In the genomic region with DNA sequence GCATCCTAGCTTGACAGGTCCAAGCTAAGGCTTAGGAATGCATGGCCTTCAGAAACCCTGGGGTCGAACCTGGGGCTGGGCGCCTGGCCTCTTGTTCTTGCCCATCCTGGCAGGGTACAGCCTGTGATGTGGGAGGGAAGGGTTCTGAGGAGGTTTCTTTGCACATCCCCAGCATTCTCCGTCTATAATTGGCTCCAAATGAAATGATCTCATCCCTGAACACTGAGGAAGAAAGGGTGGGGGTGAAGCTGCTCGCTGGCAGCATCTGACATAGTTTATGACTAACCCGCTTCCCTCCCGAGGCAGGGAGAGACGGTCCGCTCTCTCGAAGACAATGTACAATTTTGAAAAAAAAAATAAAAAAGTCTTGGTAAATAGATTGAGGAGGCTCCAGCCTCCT, we compare ENCODE assay signal across 9 cellular contexts.
DNase-seq lines count a peak whose midpoint lies in the region; ATAC-seq, FAIRE-seq and TF ChIP-seq lines count a peak whose summit lies in the region.
"Had no signal": no experiment of that assay in that cellular context is flagged by ENCODE, and none has a peak within 500 bp of the region (broad histone marks: within the 10 kb centered on the region; RNA-seq: fewer than 3 reads in every experiment).

No MANE protein-coding gene starts in this region.

- H3K9me3 Mint-ChIP-seq in stimulated activated naive B cell treated with anti-CD40 and anti-IgM and Interleukin-4, amounts not matched to agents 10 μg/mL and 1 μg/mL and 100 μg/mL, for 72 hours = no peaks in the 10 kb centered on the region
- no peaks in the 10 kb centered on the region for H3K9me3 Mint-ChIP-seq in T-helper 2 cell treated with Interferon-gamma antibody and Interleukin-4, amounts not matched to agents 5 μg/mL and 100 μg/mL, for 36 hours

- H3K4me2 ChIP-seq in PC-3 (ENCODE audit: low read length) = peak overlapping the region; percentile 84

- no peak overlapping the region for H3K4me3 Mint-ChIP-seq in stimulated activated naive B cell treated with anti-CD40 and anti-IgM and Interleukin-4, amounts not matched to agents 10 μg/mL and 1 μg/mL and 100 μg/mL, for 72 hours
- H3K4me3 Mint-ChIP-seq in T-helper 2 cell treated with Interferon-gamma antibody and Interleukin-4, amounts not matched to agents 5 μg/mL and 100 μg/mL, for 36 hours = no peak overlapping the region

- H3K9me2 ChIP-seq in PC-3 (replicated peaks; ENCODE audit: low read length) = no peaks in the 10 kb centered on the region

- H3K27me3 Mint-ChIP-seq in stimulated activated naive B cell treated with anti-CD40 and anti-IgM and Interleukin-4, amounts not matched to agents 10 μg/mL and 1 μg/mL and 100 μg/mL, for 72 hours = peaks cover 22 to 36% of the 10 kb centered on the region in 2 donors
- peaks cover 7% of the 10 kb centered on the region for H3K27me3 Mint-ChIP-seq in T-helper 2 cell treated with Interferon-gamma antibody and Interleukin-4, amounts not matched to agents 5 μg/mL and 100 μg/mL, for 36 hours (ENCODE audit: low read depth)

- CTCF ChIA-PET in PC-3 (lab: Charles Lee) = interaction anchor here (0.5 to 1.5 kb wide), 6 partner anchors 10 to 203 kb away, joined by 3 to 6 read pairs (median 4); no protein-coding TSS in a partner anchor

- H3K9me3 ChIP-seq in PC-3 (ENCODE audit: low read length) (no peaks in the 10 kb centered on the region), small intestine (ENCODE audit: control insufficient read depth, low read depth) (no peaks in the 10 kb centered on the region)

- H3K36me3 ChIP-seq in PC-3 (ENCODE audit: low read depth, low read length) = no peaks in the 10 kb centered on the region
- H3K36me3 ChIP-seq in small intestine (ENCODE audit: control insufficient read depth in 2 of 2, insufficient read depth in 2 of 2, low read length in 2 of 2) = no peaks in the 10 kb centered on the region

- peak overlapping the region; percentile 53 for H3K4me3 ChIP-seq in PC-3 (ENCODE audit: low read length)
- H3K4me3 ChIP-seq in epithelial cell of proximal tubule (ENCODE audit: low read depth, low read length) = no peak overlapping the region
- no peak overlapping the region for H3K4me3 ChIP-seq in small intestine (ENCODE audit: low read depth in 1 of 2, low read length in 2 of 2)

- BruUV-seq in PC-3 (replicated peaks; lab: Mats Ljungman, UMichigan) = no TSS peak

- ATAC-seq in PC-3 = peak; percentile 81
- no peak for ATAC-seq in stimulated activated naive B cell treated with anti-CD40 and anti-IgM and Interleukin-4, amounts not matched to agents 10 μg/mL and 1 μg/mL and 100 μg/mL, for 72 hours (replicated peaks)

- H3K4me1 ChIP-seq in PC-3 (ENCODE audit: insufficient read depth, low read length) (peaks cover 32% of the 10 kb centered on the region), small intestine (ENCODE audit: control insufficient read depth in 2 of 2, insufficient read depth in 1 of 2, low read depth in 1 of 2, low read length in 1 of 2) (no peaks in the 10 kb centered on the region)

- H3K27ac Mint-ChIP-seq in stimulated activated naive B cell treated with anti-CD40 and anti-IgM and Interleukin-4, amounts not matched to agents 10 μg/mL and 1 μg/mL and 100 μg/mL, for 72 hours = no peak overlapping the region
- H3K27ac Mint-ChIP-seq in T-helper 2 cell treated with Interferon-gamma antibody and Interleukin-4, amounts not matched to agents 5 μg/mL and 100 μg/mL, for 36 hours = no peak overlapping the region

- H3F3A ChIP-seq in PC-3 (ENCODE audit: low read length, unreplicated experiment) = no peaks in the 10 kb centered on the region

- H3K4me1 Mint-ChIP-seq in stimulated activated naive B cell treated with anti-CD40 and anti-IgM and Interleukin-4, amounts not matched to agents 10 μg/mL and 1 μg/mL and 100 μg/mL, for 72 hours = peaks cover 3 to 6% of the 10 kb centered on the region in 2 donors
- no peaks in the 10 kb centered on the region for H3K4me1 Mint-ChIP-seq in T-helper 2 cell treated with Interferon-gamma antibody and Interleukin-4, amounts not matched to agents 5 μg/mL and 100 μg/mL, for 36 hours (ENCODE audit: low read depth)

- TF ChIP-seq CTCF in AG09319 (IDR thresholded peaks at IDR 0.05; ENCODE audit: low read depth, low read length) (no peak), PC-3 (conservative IDR thresholded peaks at IDR 0.05; ENCODE audit: low read depth, low read length) (no peak), epithelial cell of proximal tubule (conservative IDR thresholded peaks at IDR 0.05; ENCODE audit: low read depth, low read length) (no peak)

- DNase-seq in AG09319 (ENCODE audit: extremely low read depth, low read depth) = peak; percentile 81
- peak; percentile 97 for DNase-seq in PC-3
- peak; percentile 73 for DNase-seq in epithelial cell of proximal tubule (ENCODE audit: low read depth)
- DNase-seq in non-pigmented ciliary epithelial cell (ENCODE audit: low read depth) = peak; percentile 78
- no peak for DNase-seq in small intestine
- DNase-seq in stimulated activated naive B cell treated with anti-CD40 and anti-IgM and Interleukin-4, amounts not matched to agents 10 μg/mL and 1 μg/mL and 100 μg/mL, for 72 hours = no peak
- no peak for DNase-seq in T-helper 2 cell treated with Interferon-gamma antibody and Interleukin-4, amounts not matched to agents 5 μg/mL and 100 μg/mL, for 36 hours (ENCODE audit: low spot score)
- DNase-seq in KG1 (lab: John Stamatoyannopoulos, UW) = no peak
- DNase-seq: DND-41 had no signal

- WGBS in small intestine, 3 donors = 29 to 42% (median 36%) methylated on average over 9 of the region's 9 CpGs

- H3K27me3 ChIP-seq in PC-3 (ENCODE audit: low read length) (no peaks in the 10 kb centered on the region), small intestine (ENCODE audit: control insufficient read depth in 2 of 2, insufficient read depth in 2 of 2, low read length in 2 of 2) (no peaks in the 10 kb centered on the region)

- POLR2A ChIA-PET in PC-3 (lab: Charles Lee; ENCODE audit: unreplicated experiment) = interaction anchor here (0.6 to 0.7 kb wide), 4 partner anchors 12 to 217 kb away, joined by 4 to 9 read pairs (median 7); no protein-coding TSS in a partner anchor

- FAIRE-seq in small intestine (lab: Jason Lieb, UNC) = no peak

- H2AFZ ChIP-seq in PC-3 (ENCODE audit: low read length) = peak overlapping the region; percentile 72

- intact Hi-C loops in PC-3 (cut with micrococcal nuclease) = loop anchor here (1.0 kb wide), 1 partner anchor 116 kb away; no protein-coding TSS in a partner anchor

- H4K20me1 ChIP-seq in PC-3 (ENCODE audit: low read length) = no peaks in the 10 kb centered on the region

- no peak overlapping the region for H3K9ac ChIP-seq in PC-3 (ENCODE audit: low read length)

- no peaks in the 10 kb centered on the region for H3K79me2 ChIP-seq in PC-3 (ENCODE audit: low read length)

- no peaks in the 10 kb centered on the region for H3K36me3 Mint-ChIP-seq in stimulated activated naive B cell treated with anti-CD40 and anti-IgM and Interleukin-4, amounts not matched to agents 10 μg/mL and 1 μg/mL and 100 μg/mL, for 72 hours
- no peaks in the 10 kb centered on the region for H3K36me3 Mint-ChIP-seq in T-helper 2 cell treated with Interferon-gamma antibody and Interleukin-4, amounts not matched to agents 5 μg/mL and 100 μg/mL, for 36 hours (ENCODE audit: low read depth)

- H3K27ac ChIP-seq in PC-3 (ENCODE audit: low read length) = peak overlapping the region; percentile 64
- peak overlapping the region in 1 of 2 donors; percentile 36 for H3K27ac ChIP-seq in small intestine (ENCODE audit: low read depth in 1 of 2, low read length in 1 of 2)

Comparison
In these comparisons a context has a peak if more than half of its experiments do, and no peak if none do; other contexts are left out.
1. DNase-seq: peak in AG09319 (single experiment), PC-3 (single experiment), epithelial cell of proximal tubule (single experiment) and non-pigmented ciliary epithelial cell (single experiment); none in small intestine (single experiment), stimulated activated naive B cell treated with anti-CD40 and anti-IgM and Interleukin-4, amounts not matched to agents 10 μg/mL and 1 μg/mL and 100 μg/mL, for 72 hours (single experiment), T-helper 2 cell treated with Interferon-gamma antibody and Interleukin-4, amounts not matched to agents 5 μg/mL and 100 μg/mL, for 36 hours (single experiment) and KG1 (single experiment).